In genomic region chr4:1472911-1473518, GRCh38 we compare ENCODE assay signal across 15 cellular contexts.
"Had no signal": no experiment of that assay in that cellular context is flagged by ENCODE, and none has a peak within 500 bp of the region (broad histone marks: within the 10 kb centered on the region; RNA-seq: fewer than 3 reads in every experiment).

No MANE protein-coding gene starts in this region.

- H3K4me3 Mint-ChIP-seq: activated naive CD8-positive, alpha-beta T cell; brain; central memory CD8-positive, alpha-beta T cell; stimulated activated effector memory CD8-positive, alpha-beta T cell treated with anti-CD3 and anti-CD28 coated beads, Interleukin-12 subunit alpha, Interleukin-12 subunit beta, amount 100 ng/mL, for 72 hours; T-helper 1 cell treated with Interleukin-12 subunit alpha and Interleukin-12 subunit beta and Interleukin-4 antibody, amounts not matched to agents 30 μg/mL and 1 μg/mL, for 36 hours had no signal

- ATAC-seq: stimulated activated effector memory CD8-positive, alpha-beta T cell treated with anti-CD3 and anti-CD28 coated beads, Interleukin-12 subunit alpha, Interleukin-12 subunit beta, amount 100 ng/mL, for 72 hours had no signal

- H3K27ac Mint-ChIP-seq: activated naive CD8-positive, alpha-beta T cell; stimulated activated effector memory CD8-positive, alpha-beta T cell treated with anti-CD3 and anti-CD28 coated beads, Interleukin-12 subunit alpha, Interleukin-12 subunit beta, amount 100 ng/mL, for 72 hours; T-helper 1 cell treated with Interleukin-12 subunit alpha and Interleukin-12 subunit beta and Interleukin-4 antibody, amounts not matched to agents 30 μg/mL and 1 μg/mL, for 36 hours had no signal

- H3K4me1 ChIP-seq: parathyroid adenoma, uterus had no signal

- H3K4me1 Mint-ChIP-seq: brain; central memory CD8-positive, alpha-beta T cell; stimulated activated effector memory CD8-positive, alpha-beta T cell treated with anti-CD3 and anti-CD28 coated beads, Interleukin-12 subunit alpha, Interleukin-12 subunit beta, amount 100 ng/mL, for 72 hours had no signal

- H3K36me3 ChIP-seq: esophagus squamous epithelium, tibial artery, uterus had no signal

- DNase-seq: activated T-cell treated with anti-CD3 and anti-CD28 coated beads for 4 hours; cortex of kidney; effector CD4-positive, alpha-beta T cell; esophagus squamous epithelium; hypothalamus; kidney glomerular epithelial cell had no signal

- H3K27ac ChIP-seq: esophagus squamous epithelium, parathyroid adenoma, tibial artery, uterus had no signal

- H3K9me3 ChIP-seq: esophagus squamous epithelium, uterus had no signal

- H3K36me3 Mint-ChIP-seq: activated naive CD8-positive, alpha-beta T cell; brain; stimulated activated effector memory CD8-positive, alpha-beta T cell treated with anti-CD3 and anti-CD28 coated beads, Interleukin-12 subunit alpha, Interleukin-12 subunit beta, amount 100 ng/mL, for 72 hours had no signal

- H3K27me3 Mint-ChIP-seq: central memory CD8-positive, alpha-beta T cell had no signal

- H3K4me3 ChIP-seq: lung, tibial artery, uterus had no signal
